In genomic region chr1:11681071-11681771, GRCh38 we compare ENCODE assay signal across 8 cellular contexts. TPM values are rescaled to one million over a fixed set of nuclear protein-coding genes. Genes with fewer than 3 reads are reported as not detected.
A peak's percentile ranks its signal among the peaks of the same experiment; 100 is the strongest.
DNase-seq lines count a peak whose midpoint lies in the region; ATAC-seq, FAIRE-seq and TF ChIP-seq lines count a peak whose summit lies in the region.

MAD2L2 (minus strand) TSS chr1:11681148; CDS start chr1:11680601, 547 bp downstream.

- peaks cover 33% of the 10 kb centered on the region for H3K36me3 ChIP-seq in DND-41 (ENCODE audit: insufficient read depth, low read length)
- no peaks in the 10 kb centered on the region for H3K36me3 ChIP-seq in KMS-11 (ENCODE audit: insufficient read depth)
- peaks cover 15% of the 10 kb centered on the region for H3K36me3 ChIP-seq in neutrophil
- H3K36me3 ChIP-seq in subcutaneous abdominal adipose tissue (ENCODE audit: control insufficient read depth in 5 of 5, insufficient read depth in 5 of 5, low read length in 5 of 5) = peaks cover 0 to 10% (median 3%) of the 10 kb centered on the region in 5 donors

- H3K4me1 ChIP-seq in DND-41 (ENCODE audit: insufficient read depth, low read length) (peaks cover 40% of the 10 kb centered on the region), KMS-11 (ENCODE audit: low read depth, poor library complexity, severe bottlenecking) (no peaks in the 10 kb centered on the region), neutrophil (ENCODE audit: control insufficient read depth in 1 of 2, insufficient read depth in 1 of 2, low read depth in 1 of 2, low read length in 1 of 2) (peaks cover 13 to 18% of the 10 kb centered on the region in 2 experiments), subcutaneous abdominal adipose tissue (ENCODE audit: control insufficient read depth in 5 of 5, insufficient read depth in 5 of 5, low read length in 5 of 5) (peaks cover 1 to 23% (median 20%) of the 10 kb centered on the region in 5 donors)

- H3K27me3 ChIP-seq in DND-41 (ENCODE audit: insufficient read depth, low read length, poor library complexity) = no peaks in the 10 kb centered on the region
- H3K27me3 ChIP-seq in KMS-11 (ENCODE audit: insufficient read depth, low read depth) = peaks cover 19% of the 10 kb centered on the region; the same call in 1 of the 2 replicates
- peaks cover 47% of the 10 kb centered on the region for H3K27me3 ChIP-seq in neutrophil
- H3K27me3 ChIP-seq in subcutaneous abdominal adipose tissue (ENCODE audit: control insufficient read depth in 5 of 5, insufficient read depth in 4 of 5, low read length in 5 of 5) = peaks cover 0 to 12% (median 0%) of the 10 kb centered on the region in 5 donors

- H4K20me1 ChIP-seq in DND-41 (ENCODE audit: insufficient read depth, low read length) = peaks cover 19% of the 10 kb centered on the region
- no peaks in the 10 kb centered on the region for H4K20me1 ChIP-seq in KMS-11 (ENCODE audit: insufficient read depth)

- peak; percentile 96 for DNase-seq in DND-41
- peak; percentile 74 for DNase-seq in SK-MEL-5 (ENCODE audit: low read depth, low spot score)
- peak; percentile 58 to 88 (median 76) for DNase-seq in activated naive CD4-positive, alpha-beta T cell (lab: John Stamatoyannopoulos, UW)
- DNase-seq in frontal cortex (ENCODE audit: low spot score in 2 of 2) = peak; percentile 96 to 97

- H3K4me3 ChIP-seq in DND-41 (ENCODE audit: low read depth in 1 of 2, low read length in 2 of 2) (peak within 1 kb of the TSS; percentile 77 to 96), KMS-11 (IDR thresholded peaks at IDR 0.05; ENCODE audit: insufficient read depth, low read depth, low read length) (peak within 1 kb of the TSS; percentile 73), neutrophil (ENCODE audit: low read depth in 1 of 2, low read length in 1 of 2) (peak within 1 kb of the TSS; percentile 91 to 98), subcutaneous abdominal adipose tissue (ENCODE audit: low read depth in 1 of 5, low read length in 5 of 5) (peak within 1 kb of the TSS; percentile 79 to 89 (median 85))

- H3K9ac ChIP-seq in DND-41 (ENCODE audit: low read depth, low read length) (peak within 1 kb of the TSS; percentile 99), KMS-11 (peak within 1 kb of the TSS; percentile 58), subcutaneous abdominal adipose tissue (ENCODE audit: low read length in 5 of 5) (peak within 1 kb of the TSS in 4 of 5 donors; percentile 79 to 88 (median 84))

- no peak for TF ChIP-seq CTCF in DND-41 (IDR thresholded peaks at IDR 0.05; ENCODE audit: borderline replicate concordance, extremely low read depth, low read length, poor library complexity, severe bottlenecking)
- no peak for TF ChIP-seq CTCF in KMS-11 (conservative IDR thresholded peaks at IDR 0.05; ENCODE audit: low read depth, low read length)
- TF ChIP-seq CTCF in neutrophil (IDR thresholded peaks at IDR 0.05) = peak; percentile 12

- H3K9me3 ChIP-seq in DND-41 (ENCODE audit: insufficient read depth, low read length, severe bottlenecking) (no peaks in the 10 kb centered on the region), neutrophil (no peaks in the 10 kb centered on the region), subcutaneous abdominal adipose tissue (ENCODE audit: control insufficient read depth in 5 of 5, low read length in 5 of 5) (no peaks in the 10 kb centered on the region)

- in situ Hi-C loops in SK-MEL-5 (cut with HindIII; ENCODE audit: low pct_unique_long_range_greater_than_20kb, low sequenced_read_pairs) = no loop called here

- FAIRE-seq in frontal cortex (lab: Jason Lieb, UNC) = no peak

- H2AFZ ChIP-seq in DND-41 (ENCODE audit: low read depth, low read length) = peak within 1 kb of the TSS; percentile 88
- peak within 1 kb of the TSS; percentile 91 for H2AFZ ChIP-seq in KMS-11 (ENCODE audit: low read depth)

- H3K27ac ChIP-seq in DND-41 (ENCODE audit: low read length) (peak within 1 kb of the TSS; percentile 93), KMS-11 (no peak within 1 kb of the TSS), neutrophil (peak within 1 kb of the TSS; percentile 79), subcutaneous abdominal adipose tissue (ENCODE audit: low read depth, low read length) (peak within 1 kb of the TSS; percentile 46)

- H3K4me2 ChIP-seq in DND-41 (ENCODE audit: insufficient read depth, low read length) = peak within 1 kb of the TSS; percentile 87
- peak within 1 kb of the TSS; percentile 82 for H3K4me2 ChIP-seq in KMS-11

- peak; percentile 92 for ATAC-seq in DND-41 (ENCODE audit: insufficient read depth, low read depth)
- ATAC-seq in GM21717 (IDR thresholded peaks at IDR 0.05; ENCODE audit: unreplicated experiment) = peak; percentile 75

- H3K79me2 ChIP-seq in DND-41 (ENCODE audit: insufficient read depth, low read length) = peaks cover 31% of the 10 kb centered on the region
- no peaks in the 10 kb centered on the region for H3K79me2 ChIP-seq in KMS-11 (ENCODE audit: insufficient read depth, low read depth)

RNA-seq across cellular contexts. Expression of gene MAD2L2, which starts in this region (rescaled TPM):
- total RNA-seq in SK-MEL-5 (2014; rRNA removed; shearing (Covaris generic)) = 62.5 and 64.8 TPM in 2 replicates
- 81.7 and 84.7 TPM in 2 replicates for polyA plus RNA-seq in SK-MEL-5 (2015; cell fraction: cytosol; rRNA removed)
- 57.5 and 77.6 TPM in 2 replicates for polyA plus RNA-seq in SK-MEL-5 (2015; cell fraction: nucleus; rRNA removed)
- total RNA-seq in frontal cortex = 54.2 TPM
